Comparison of ENCODE assay signal across 8 cellular contexts in the genomic region with DNA sequence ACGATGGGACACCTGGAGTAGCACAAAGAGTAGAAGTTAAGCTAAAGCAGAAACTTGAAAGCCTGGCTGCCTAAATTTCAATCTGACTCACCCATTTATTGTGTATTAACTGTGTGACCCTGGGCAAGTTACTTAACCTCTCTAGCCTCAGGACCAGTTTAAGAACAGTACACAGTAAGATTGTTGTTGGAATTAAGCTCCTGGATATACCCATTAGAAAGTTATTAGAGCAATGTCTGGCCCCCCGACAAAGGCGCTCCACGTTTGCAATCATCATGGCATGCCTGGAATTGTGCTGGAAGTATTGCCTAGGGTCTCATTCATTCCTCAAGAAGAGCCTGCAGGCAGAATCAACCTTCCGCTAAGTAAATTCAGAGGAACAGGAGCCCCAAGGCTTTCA. TPM values are rescaled to one million over a fixed set of nuclear protein-coding genes. Genes with fewer than 3 reads are reported as not detected.
A peak's percentile ranks its signal among the peaks of the same experiment; 100 is the strongest.
DNase-seq lines count a peak whose midpoint lies in the region; ATAC-seq, FAIRE-seq and TF ChIP-seq lines count a peak whose summit lies in the region.

No MANE protein-coding gene starts in this region.

- no peak for DNase-seq in activated CD4-positive, alpha-beta T cell treated with anti-CD3 and anti-CD28 coated beads, Interleukin-2, amount 10 ng/mL, durations not matched to agents 7 days and 5 days
- DNase-seq in activated CD4-positive, alpha-beta T cell treated with anti-CD3 and anti-CD28 coated beads for 4 hours, result no peak
- no peak for DNase-seq in astrocyte (ENCODE audit: low read depth)
- no peak for DNase-seq in thoracic aorta (ENCODE audit: low spot score)
- no peak for DNase-seq in head of caudate nucleus
- DNase-seq in medulla oblongata (ENCODE audit: extremely low spot score), result no peak

- H3K4me1 ChIP-seq in astrocyte (ENCODE audit: insufficient read depth, low read length) (peaks cover 55% of the 10 kb centered on the region), liver (ENCODE audit: control insufficient read depth in 4 of 4, insufficient read depth in 4 of 4, low read length in 3 of 4) (peaks cover 0 to 30% (median 6%) of the 10 kb centered on the region in 4 donors), thoracic aorta (ENCODE audit: control insufficient read depth in 1 of 2, low read depth in 2 of 2) (peaks cover 41 to 62% of the 10 kb centered on the region in 2 donors)

- H3K9me3 Mint-ChIP-seq in activated CD4-positive, alpha-beta T cell treated with anti-CD3 and anti-CD28 coated beads, Interleukin-2, amount 10 ng/mL, durations not matched to agents 7 days and 5 days, result no peaks in the 10 kb centered on the region
- no peaks in the 10 kb centered on the region for H3K9me3 Mint-ChIP-seq in astrocyte (ENCODE audit: unreplicated experiment)

- H3K9me3 ChIP-seq in astrocyte (ENCODE audit: insufficient read depth, low read depth, low read length) (no peaks in the 10 kb centered on the region), liver (ENCODE audit: control insufficient read depth in 4 of 4, low read length in 3 of 4) (no peaks in the 10 kb centered on the region), thoracic aorta (no peaks in the 10 kb centered on the region)

- H3K4me2 ChIP-seq in astrocyte (ENCODE audit: low read length), result peak overlapping the region; percentile 95

- ATAC-seq in thoracic aorta (ENCODE audit: insufficient number of reproducible peaks, low FRiP score, low read depth) (no peak), GM21529 (IDR thresholded peaks at IDR 0.05; ENCODE audit: unreplicated experiment) (no peak)

- peak overlapping the region; percentile 72 for H3K4me3 Mint-ChIP-seq in activated CD4-positive, alpha-beta T cell treated with anti-CD3 and anti-CD28 coated beads, Interleukin-2, amount 10 ng/mL, durations not matched to agents 7 days and 5 days
- peak overlapping the region; percentile 97 for H3K4me3 Mint-ChIP-seq in astrocyte (ENCODE audit: unreplicated experiment)

- H3K27ac ChIP-seq in astrocyte (ENCODE audit: low read depth, low read length), result peak overlapping the region; percentile 90
- peak overlapping the region; percentile 81 to 97 for H3K27ac ChIP-seq in liver (ENCODE audit: low read depth in 1 of 2, low read length in 2 of 2)
- peak overlapping the region; percentile 93 to 96 for H3K27ac ChIP-seq in thoracic aorta

- intact Hi-C loops in head of caudate nucleus (cut with DNase I), result no loop called here

- POLR2A ChIA-PET in activated CD4-positive, alpha-beta T cell treated with anti-CD3 and anti-CD28 coated beads, Interleukin-2, amount 10 ng/mL, durations not matched to agents 7 days and 5 days (lab: Charles Lee), result no interaction called here

- H3K36me3 ChIP-seq in astrocyte (ENCODE audit: insufficient read depth, low read length) (no peaks in the 10 kb centered on the region), liver (ENCODE audit: control insufficient read depth in 4 of 4, insufficient read depth in 3 of 4, low read depth in 1 of 4, low read length in 3 of 4) (no peaks in the 10 kb centered on the region), thoracic aorta (no peaks in the 10 kb centered on the region)

- peak overlapping the region; percentile 99 for H3K9ac ChIP-seq in astrocyte (ENCODE audit: low read length)
- peak overlapping the region; percentile 57 to 99 for H3K9ac ChIP-seq in liver (ENCODE audit: low read depth in 1 of 2, low read length in 2 of 2)

- no peaks in the 10 kb centered on the region for H3K36me3 Mint-ChIP-seq in activated CD4-positive, alpha-beta T cell treated with anti-CD3 and anti-CD28 coated beads, Interleukin-2, amount 10 ng/mL, durations not matched to agents 7 days and 5 days (ENCODE audit: low read depth)
- H3K36me3 Mint-ChIP-seq in astrocyte (ENCODE audit: low read depth, unreplicated experiment), result no peaks in the 10 kb centered on the region

- FAIRE-seq in astrocyte (lab: Jason Lieb, UNC), result no peak

- peaks cover 27% of the 10 kb centered on the region for H3K4me1 Mint-ChIP-seq in activated CD4-positive, alpha-beta T cell treated with anti-CD3 and anti-CD28 coated beads, Interleukin-2, amount 10 ng/mL, durations not matched to agents 7 days and 5 days
- H3K4me1 Mint-ChIP-seq in astrocyte (ENCODE audit: low read depth, unreplicated experiment), result peaks cover 50% of the 10 kb centered on the region

- peak overlapping the region; percentile 92 for H3K4me3 ChIP-seq in astrocyte (ENCODE audit: insufficient read depth, low read depth, low read length)
- H3K4me3 ChIP-seq in liver (ENCODE audit: low read depth in 1 of 3, low read length in 3 of 3), result peak overlapping the region; percentile 80 to 96 (median 88)
- peak overlapping the region; percentile 85 for H3K4me3 ChIP-seq in thoracic aorta

- CTCF ChIA-PET in activated CD4-positive, alpha-beta T cell treated with anti-CD3 and anti-CD28 coated beads, Interleukin-2, amount 10 ng/mL, durations not matched to agents 7 days and 5 days (lab: Charles Lee), result interaction anchor here (0.8 to 4.6 kb wide), 8 partner anchors 10 to 90 kb away, joined by 3 to 19 read pairs (median 5); partner anchors contain the start of gene SYS1

- H3K27me3 Mint-ChIP-seq in activated CD4-positive, alpha-beta T cell treated with anti-CD3 and anti-CD28 coated beads, Interleukin-2, amount 10 ng/mL, durations not matched to agents 7 days and 5 days, result no peaks in the 10 kb centered on the region
- H3K27me3 Mint-ChIP-seq in astrocyte (ENCODE audit: low read depth, unreplicated experiment), result no peaks in the 10 kb centered on the region

- no peak for TF ChIP-seq RAD21 in liver (IDR thresholded peaks at IDR 0.05)

- H3K27ac Mint-ChIP-seq in activated CD4-positive, alpha-beta T cell treated with anti-CD3 and anti-CD28 coated beads, Interleukin-2, amount 10 ng/mL, durations not matched to agents 7 days and 5 days, result no peak overlapping the region
- H3K27ac Mint-ChIP-seq in astrocyte (ENCODE audit: unreplicated experiment), result peak overlapping the region; percentile 62

- H3K27me3 ChIP-seq in astrocyte (ENCODE audit: insufficient read depth, low read length) (no peaks in the 10 kb centered on the region), liver (ENCODE audit: control insufficient read depth in 4 of 4, insufficient read depth in 4 of 4, low read length in 3 of 4) (no peaks in the 10 kb centered on the region), thoracic aorta (replicated peaks; ENCODE audit: insufficient read depth) (no peaks in the 10 kb centered on the region)

- TF ChIP-seq CTCF in astrocyte (IDR thresholded peaks at IDR 0.05; ENCODE audit: insufficient read depth, low read depth, low read length) (no peak), liver (IDR thresholded peaks at IDR 0.05; ENCODE audit: low read depth, low read length, missing input control) (no peak), thoracic aorta (IDR thresholded peaks at IDR 0.05) (no peak)

- H3K79me2 ChIP-seq in astrocyte (ENCODE audit: insufficient read depth, low read length), result peaks cover 63% of the 10 kb centered on the region

- no peak overlapping the region for H2AFZ ChIP-seq in astrocyte (ENCODE audit: low read depth, low read length)

- peaks cover 36% of the 10 kb centered on the region for H4K20me1 ChIP-seq in astrocyte (ENCODE audit: insufficient read depth, low read length)

- WGBS in liver, result 32% methylated on average over 5 of the region's 5 CpGs

TF ChIP-seq in liver, 16 proteins besides CTCF, POLR2A, EP300 and RAD21 (continues in another document):
- TF ChIP-seq SP1 (IDR thresholded peaks at IDR 0.05) (no peak), GABPA (IDR thresholded peaks at IDR 0.05 in 1 of 2, conservative IDR thresholded peaks at IDR 0.05 in 1 of 2) (no peak), ZBTB33 (IDR thresholded peaks at IDR 0.05) (no peak), NR2F2 (IDR thresholded peaks at IDR 0.05) (no peak)
- TF ChIP-seq, protein P1, sequence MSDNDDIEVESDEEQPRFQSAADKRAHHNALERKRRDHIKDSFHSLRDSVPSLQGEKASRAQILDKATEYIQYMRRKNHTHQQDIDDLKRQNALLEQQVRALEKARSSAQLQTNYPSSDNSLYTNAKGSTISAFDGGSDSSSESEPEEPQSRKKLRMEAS (IDR thresholded peaks at IDR 0.05), result no peak

RNA-seq across cellular contexts. Expression of gene SDC4, which starts 1.4 kb away (rescaled TPM):
- total RNA-seq in activated CD4-positive, alpha-beta T cell treated with anti-CD3 and anti-CD28 coated beads, Interleukin-2, amount 10 ng/mL, durations not matched to agents 7 days and 5 days, result 1 to 10 TPM; 7.5 to 8.1 TPM
- total RNA-seq in astrocyte, result 125 and 135 TPM in 2 replicates
- total RNA-seq in liver, result 100 to 1,000 TPM in 1 of 2 donors, 10 to 100 TPM in 1; 54.4 to 147 TPM
- polyA plus RNA-seq in liver, result 10 to 100 TPM; 80.6 to 86.5 TPM
- 100 to 1,000 TPM in 1 of 2 donors, 10 to 100 TPM in 1; 93.5 to 108 TPM for total RNA-seq in thoracic aorta

RNA-seq across cellular contexts. Expression of gene SYS1, which starts 16.1 kb away (rescaled TPM):
- total RNA-seq in activated CD4-positive, alpha-beta T cell treated with anti-CD3 and anti-CD28 coated beads, Interleukin-2, amount 10 ng/mL, durations not matched to agents 7 days and 5 days, result 10 to 100 TPM; 23.9 to 25.6 TPM
- total RNA-seq in astrocyte (20.4 and 25.2 TPM in 2 replicates), liver (10 to 100 TPM; 15.0 to 29.0 TPM), thoracic aorta (10 to 100 TPM; 24.6 to 40.8 TPM)
- polyA plus RNA-seq in liver, result 10 to 100 TPM; 27.2 to 37.8 TPM

RNA-seq across cellular contexts. Expression of gene TP53TG5, which starts 31.3 kb away (rescaled TPM):
- not detected for total RNA-seq in activated CD4-positive, alpha-beta T cell treated with anti-CD3 and anti-CD28 coated beads, Interleukin-2, amount 10 ng/mL, durations not matched to agents 7 days and 5 days
- total RNA-seq in astrocyte (not detected in 2 replicates), liver (not detected), thoracic aorta (not detected)
- polyA plus RNA-seq in liver, result not detected

RNA-seq across cellular contexts. Expression of gene MATN4, which starts 38.8 kb away (rescaled TPM):
- under 1 TPM; 0.17 to 0.25 TPM for total RNA-seq in activated CD4-positive, alpha-beta T cell treated with anti-CD3 and anti-CD28 coated beads, Interleukin-2, amount 10 ng/mL, durations not matched to agents 7 days and 5 days
- 0.19 and 0.20 TPM in 2 replicates for total RNA-seq in astrocyte
- total RNA-seq in liver, result not detected
- under 1 TPM in 1 of 2 donors, not detected in 1; 0.05 TPM for polyA plus RNA-seq in liver
- total RNA-seq in thoracic aorta, result under 1 TPM in 1 of 2 donors, not detected in 1; 0.27 TPM

RNA-seq across cellular contexts. Expression of gene RBPJL, which starts 40.2 kb away (rescaled TPM):
- total RNA-seq in activated CD4-positive, alpha-beta T cell treated with anti-CD3 and anti-CD28 coated beads, Interleukin-2, amount 10 ng/mL, durations not matched to agents 7 days and 5 days, result not detected
- not detected in 2 replicates for total RNA-seq in astrocyte
- not detected for total RNA-seq in liver
- not detected for polyA plus RNA-seq in liver
- not detected for total RNA-seq in thoracic aorta

Comparison
In these comparisons a context has a peak if more than half of its experiments do, and no peak if none do; other contexts are left out.
1. RNA of gene SDC4, which starts 1.4 kb away (total RNA-seq): 54.4 to 147 TPM in liver, 125 to 135 TPM in astrocyte and 93.5 to 108 TPM in thoracic aorta; 7.5 to 8.1 TPM in activated CD4-positive, alpha-beta T cell treated with anti-CD3 and anti-CD28 coated beads, Interleukin-2, amount 10 ng/mL, durations not matched to agents 7 days and 5 days; every median in the first group is over 4 times any median in the second.
2. Peak in every context shown above with its lines, with median percentiles within 50 percentile points of each other: H3K27ac ChIP-seq and H3K4me3 ChIP-seq.